ENCODE assay signal across 10 cellular contexts in genomic region chr10:9294865-9295264, GRCh38.
A peak's percentile ranks its signal among the peaks of the same experiment; 100 is the strongest.
DNase-seq lines count a peak whose midpoint lies in the region; ATAC-seq, FAIRE-seq and TF ChIP-seq lines count a peak whose summit lies in the region.
"Had no signal": no experiment of that assay in that cellular context is flagged by ENCODE, and none has a peak within 500 bp of the region (broad histone marks: within the 10 kb centered on the region; RNA-seq: fewer than 3 reads in every experiment).

No MANE protein-coding gene starts in this region.

- no peaks in the 10 kb centered on the region for H3K27me3 ChIP-seq in SJCRH30

- H3K4me3 ChIP-seq in A549 (no peak overlapping the region), SJCRH30 (no peak overlapping the region)

- H3K9me3 ChIP-seq in A549 (no peaks in the 10 kb centered on the region), SJCRH30 (replicated peaks) (no peaks in the 10 kb centered on the region)

- POLR2A ChIA-PET in A549 (lab: Yijun Ruan, JAX) = interaction anchor here (0.7 kb wide), 1 partner anchor 1476 kb away, joined by 3 read pairs; no protein-coding TSS in a partner anchor

- TF ChIP-seq RAD21 in A549 (conservative IDR thresholded peaks at IDR 0.05 in 1 of 2, IDR thresholded peaks at IDR 0.05 in 1 of 2) = no peak

- no peak for TF ChIP-seq POLR2A in A549 (IDR thresholded peaks at IDR 0.05; ENCODE audit: low read length)

- no peak overlapping the region for H3K4me2 ChIP-seq in A549

- no peak for DNase-seq in A549 (ENCODE audit: low read depth in 1 of 2, low spot score in 1 of 2)
- no peak for DNase-seq in SJCRH30
- DNase-seq in anterior cingulate cortex (lab: John Stamatoyannopoulos, UW) = no peak
- DNase-seq in NCI-H2171 treated with DMSO at 0.1 percent for 48 hours (lab: John Stamatoyannopoulos, UW) = no peak
- DNase-seq in medulla oblongata (ENCODE audit: extremely low spot score) = no peak
- DNase-seq: NCI-H1417 treated with DMSO at 0.1 percent for 48 hours had no signal

- ATAC-seq in A549 = no peak
- peak; percentile 94 for ATAC-seq in GM18870 (IDR thresholded peaks at IDR 0.05; ENCODE audit: unreplicated experiment)
- ATAC-seq in HG02759 (IDR thresholded peaks at IDR 0.05; ENCODE audit: unreplicated experiment) = peak; percentile 91
- peak; percentile 94 for ATAC-seq in HG03575 (IDR thresholded peaks at IDR 0.05; ENCODE audit: extremely low read depth, insufficient number of reproducible peaks, low FRiP score, unreplicated experiment)

- no peak overlapping the region for H3K27ac ChIP-seq in A549
- no peak overlapping the region for H3K27ac ChIP-seq in SJCRH30
- H3K27ac ChIP-seq: C4-2B had no signal

- no peak for TF ChIP-seq EP300 in A549 (IDR thresholded peaks at IDR 0.05)

- TF ChIP-seq CTCF in A549 (IDR thresholded peaks at IDR 0.05) = no peak

- no peak for FAIRE-seq in A549 (lab: Jason Lieb, UNC)

- WGBS in A549 (ENCODE audit: missing lambda C conversion rate) = 5% methylated on average over 1 of the region's 1 CpG

- H3K4me1 ChIP-seq in A549 = no peaks in the 10 kb centered on the region
- H3K4me1 ChIP-seq in SJCRH30 = peaks cover 6% of the 10 kb centered on the region; the same call in 1 of the 2 replicates

- CTCF ChIA-PET in A549 (lab: Yijun Ruan, JAX) = interaction anchor here (3.9 kb wide), 1 partner anchor 1769 kb away, joined by 20 read pairs; no protein-coding TSS in a partner anchor

- H3K36me3 ChIP-seq in SJCRH30 = no peaks in the 10 kb centered on the region

TF ChIP-seq in A549, 52 proteins besides CTCF, POLR2A, EP300 and RAD21:
- TF ChIP-seq TP53 (CRISPR knock-in tag; IDR thresholded peaks at IDR 0.05) (no peak), E2F6 (IDR thresholded peaks at IDR 0.05; ENCODE audit: borderline replicate concordance, low read depth) (no peak), MAFK (IDR thresholded peaks at IDR 0.05; ENCODE audit: partially characterized antibody) (peak; percentile 34), CHD2 (IDR thresholded peaks at IDR 0.05; ENCODE audit: low read length, partially characterized antibody) (no peak), BHLHE40 (IDR thresholded peaks at IDR 0.05; ENCODE audit: low read depth, low read length) (no peak), ATOH8 (CRISPR knock-in tag; IDR thresholded peaks at IDR 0.05; ENCODE audit: low read depth) (no peak)

Comparison
In these comparisons a context has a peak if more than half of its experiments do, and no peak if none do; other contexts are left out.
1. ATAC-seq: peak in GM18870 (single experiment), HG02759 (single experiment) and HG03575 (single experiment); none in A549 (0 of 2).